20 cellular contexts compared by ENCODE assay signal in the genomic region with DNA sequence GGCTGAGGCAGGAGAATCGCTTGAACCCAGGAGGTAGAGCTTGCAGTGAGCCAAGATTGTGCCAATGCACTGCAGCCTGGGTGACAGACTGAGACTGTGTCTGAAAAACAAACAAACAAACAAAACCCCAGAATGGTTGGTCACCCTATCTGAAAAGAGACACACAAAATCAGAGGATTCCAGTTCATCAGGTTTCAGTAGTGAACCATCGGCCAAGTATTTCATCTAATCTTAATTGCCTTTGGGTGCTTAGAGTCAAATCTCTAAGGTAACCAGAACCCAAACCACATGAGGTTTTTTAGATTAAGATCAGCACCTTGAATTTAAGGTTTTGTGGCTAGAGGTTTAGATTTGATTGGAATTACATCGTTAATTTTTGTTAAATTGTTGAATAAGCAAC. TPM values are rescaled to one million over a fixed set of nuclear protein-coding genes. Genes with fewer than 3 reads are reported as not detected.
A peak's percentile ranks its signal among the peaks of the same experiment; 100 is the strongest.
DNase-seq lines count a peak whose midpoint lies in the region; ATAC-seq, FAIRE-seq and TF ChIP-seq lines count a peak whose summit lies in the region.
"Had no signal": no experiment of that assay in that cellular context is flagged by ENCODE, and none has a peak within 500 bp of the region (broad histone marks: within the 10 kb centered on the region; RNA-seq: fewer than 3 reads in every experiment).

No MANE protein-coding gene starts in this region.

- H3K4me3 ChIP-seq in KMS-11 (IDR thresholded peaks at IDR 0.05; ENCODE audit: insufficient read depth, low read depth, low read length) (no peak overlapping the region), K562 (no peak overlapping the region)
- H3K4me3 ChIP-seq: lung had no signal

- intact Hi-C loops in activated naive CD4-positive, alpha-beta T cell treated with anti-CD3 and anti-CD28 coated beads for 36 hours (cut with micrococcal nuclease) = loop anchor here (1.0 kb wide), 1 partner anchor 7 kb away; no protein-coding TSS in a partner anchor
- intact Hi-C loops in K562 (cut with micrococcal nuclease) = no loop called here
- intact Hi-C loops in activated T-helper 2 cell treated with anti-CD3 and anti-CD28 coated beads, Interferon-gamma antibody, Interleukin-2, Interleukin-4, amounts not matched to agents 10 μg/mL and 5 μg/mL and 100 μg/mL, durations not matched to agents 14 hours and 24 hours and 36 hours (cut with micrococcal nuclease) = loop anchor here (10.0 kb wide), 1 partner anchor 905 kb away; no protein-coding TSS in a partner anchor

- H2AFZ ChIP-seq in KMS-11 (ENCODE audit: low read depth) (no peak overlapping the region), K562 (ENCODE audit: low read depth, low read length) (no peak overlapping the region)

- peaks cover 26% of the 10 kb centered on the region for H3K36me3 Mint-ChIP-seq in activated naive CD4-positive, alpha-beta T cell treated with anti-CD3 and anti-CD28 coated beads for 36 hours (ENCODE audit: low read depth)
- H3K36me3 Mint-ChIP-seq in activated T-helper 2 cell treated with anti-CD3 and anti-CD28 coated beads, Interferon-gamma antibody, Interleukin-2, Interleukin-4, amounts not matched to agents 10 μg/mL and 5 μg/mL and 100 μg/mL, durations not matched to agents 14 hours and 24 hours and 36 hours (ENCODE audit: low read depth) = peaks cover 57% of the 10 kb centered on the region
- peaks cover 35% of the 10 kb centered on the region for H3K36me3 Mint-ChIP-seq in effector memory CD8-positive, alpha-beta T cell (ENCODE audit: insufficient read depth)

- H3K9me3 ChIP-seq in K562 (replicated peaks; ENCODE audit: control insufficient read depth, insufficient read depth, low read depth, low read length) = no peaks in the 10 kb centered on the region

- H4K20me1 ChIP-seq in KMS-11 (ENCODE audit: insufficient read depth) (0 out of 2 replicates have a peak, but pooled peaks cover 13% of the 10 kb centered on the region), K562 (replicated peaks; ENCODE audit: control insufficient read depth, insufficient read depth, low read length) (no peaks in the 10 kb centered on the region; the same call in 1 of the 2 replicates)

- in situ Hi-C loops in K562 (cut with MboI) = loop anchor here (25.0 kb wide), 1 partner anchor 1588 kb away; the partner anchor contains the start of gene FBXO5

- POLR2A ChIA-PET in K562 (lab: Yijun Ruan, JAX) = interaction anchor here (0.6 to 1.4 kb wide), 3 partner anchors 10 to 52 kb away, joined by 3 to 9 read pairs (median 3); no protein-coding TSS in a partner anchor

- H3K27ac ChIP-seq in KMS-11 = peak overlapping the region; percentile 51
- H3K27ac ChIP-seq in K562 (ENCODE audit: extremely low read depth, low read depth, low read length) = no peak overlapping the region

- H3K4me1 ChIP-seq in KMS-11 (ENCODE audit: low read depth, poor library complexity, severe bottlenecking) (peaks cover 44% of the 10 kb centered on the region), K562 (replicated peaks in 1 of 2; ENCODE audit: control insufficient read depth in 2 of 2, insufficient read depth in 2 of 2, low read length in 2 of 2) (peaks cover 0 to 5% of the 10 kb centered on the region in 2 experiments; a peak in 1 of 5 replicates)

- TF ChIP-seq RAD21 in K562 (CRISPR knock-in tag; conservative IDR thresholded peaks at IDR 0.05 in 1 of 2, IDR thresholded peaks at IDR 0.05 in 1 of 2) = no peak

- no peak; the same call in 1 of the 2 replicates for TF ChIP-seq POLR2A in K562 (conservative IDR thresholded peaks at IDR 0.05)

- peaks cover 63% of the 10 kb centered on the region for H3K4me1 Mint-ChIP-seq in activated naive CD4-positive, alpha-beta T cell treated with anti-CD3 and anti-CD28 coated beads for 36 hours (ENCODE audit: low read depth)
- peaks cover 51% of the 10 kb centered on the region for H3K4me1 Mint-ChIP-seq in activated T-helper 2 cell treated with anti-CD3 and anti-CD28 coated beads, Interferon-gamma antibody, Interleukin-2, Interleukin-4, amounts not matched to agents 10 μg/mL and 5 μg/mL and 100 μg/mL, durations not matched to agents 14 hours and 24 hours and 36 hours (ENCODE audit: low read depth)
- H3K4me1 Mint-ChIP-seq in effector memory CD8-positive, alpha-beta T cell (ENCODE audit: low read depth in 2 of 2) = peaks cover 34 to 58% of the 10 kb centered on the region in 2 donors

- H3K4me2 ChIP-seq in KMS-11 (peak overlapping the region; percentile 38; the same call in 1 of the 2 replicates), K562 (ENCODE audit: insufficient read depth, low read length) (no peak overlapping the region)

- DNase-seq in activated naive CD4-positive, alpha-beta T cell treated with anti-CD3 and anti-CD28 coated beads for 36 hours = no peak
- no peak for DNase-seq in activated naive CD4-positive, alpha-beta T cell (lab: John Stamatoyannopoulos, UW)
- DNase-seq in K562 (ENCODE audit: extremely low read depth in 1 of 4, low spot score in 3 of 4) = no peak
- peak; percentile 17 for DNase-seq in renal cortical epithelial cell (ENCODE audit: low read depth)
- no peak for DNase-seq in activated T-helper 2 cell treated with anti-CD3 and anti-CD28 coated beads, Interferon-gamma antibody, Interleukin-2, Interleukin-4, amounts not matched to agents 10 μg/mL and 5 μg/mL and 100 μg/mL, durations not matched to agents 14 hours and 24 hours and 36 hours (ENCODE audit: low spot score)
- DNase-seq in effector memory CD8-positive, alpha-beta T cell = no peak
- DNase-seq in NCI-H226 = no peak
- DNase-seq: activated B cell treated with CpG ODN at 0.5 μM for 24 hours; activated effector memory CD4-positive, alpha-beta T cell treated with Interleukin-2 at 50 U/mL for 16 hours; amniotic stem cell; CD8-positive, alpha-beta memory T cell; cerebellar nuclear complex; DMS79; KBM-7; NCI-H1092; NCI-H2081; NCI-H69; right cardiac atrium had no signal

- H3K27ac Mint-ChIP-seq in activated naive CD4-positive, alpha-beta T cell treated with anti-CD3 and anti-CD28 coated beads for 36 hours = peak overlapping the region; percentile 24
- no peak overlapping the region for H3K27ac Mint-ChIP-seq in activated T-helper 2 cell treated with anti-CD3 and anti-CD28 coated beads, Interferon-gamma antibody, Interleukin-2, Interleukin-4, amounts not matched to agents 10 μg/mL and 5 μg/mL and 100 μg/mL, durations not matched to agents 14 hours and 24 hours and 36 hours
- H3K27ac Mint-ChIP-seq in effector memory CD8-positive, alpha-beta T cell = no peak overlapping the region
- H3K27ac Mint-ChIP-seq: activated B cell treated with CpG ODN at 0.5 μM for 24 hours had no signal

- no peak overlapping the region for H3K9ac ChIP-seq in KMS-11
- no peak overlapping the region for H3K9ac ChIP-seq in K562 (ENCODE audit: insufficient read depth in 1 of 2, low read depth in 2 of 2, low read length in 2 of 2)

- H3K4me3 Mint-ChIP-seq in activated naive CD4-positive, alpha-beta T cell treated with anti-CD3 and anti-CD28 coated beads for 36 hours = no peak overlapping the region
- no peak overlapping the region for H3K4me3 Mint-ChIP-seq in activated T-helper 2 cell treated with anti-CD3 and anti-CD28 coated beads, Interferon-gamma antibody, Interleukin-2, Interleukin-4, amounts not matched to agents 10 μg/mL and 5 μg/mL and 100 μg/mL, durations not matched to agents 14 hours and 24 hours and 36 hours (ENCODE audit: low read depth)
- H3K4me3 Mint-ChIP-seq in effector memory CD8-positive, alpha-beta T cell = no peak overlapping the region
- H3K4me3 Mint-ChIP-seq: activated B cell treated with CpG ODN at 0.5 μM for 24 hours had no signal

- no peaks in the 10 kb centered on the region for H3K27me3 Mint-ChIP-seq in activated naive CD4-positive, alpha-beta T cell treated with anti-CD3 and anti-CD28 coated beads for 36 hours (ENCODE audit: low read depth)
- H3K27me3 Mint-ChIP-seq in activated T-helper 2 cell treated with anti-CD3 and anti-CD28 coated beads, Interferon-gamma antibody, Interleukin-2, Interleukin-4, amounts not matched to agents 10 μg/mL and 5 μg/mL and 100 μg/mL, durations not matched to agents 14 hours and 24 hours and 36 hours (ENCODE audit: low read depth) = no peaks in the 10 kb centered on the region
- H3K27me3 Mint-ChIP-seq in effector memory CD8-positive, alpha-beta T cell = no peaks in the 10 kb centered on the region
- H3K27me3 Mint-ChIP-seq: activated B cell treated with CpG ODN at 0.5 μM for 24 hours; CD8-positive, alpha-beta memory T cell had no signal

- H3K9me1 ChIP-seq in K562 (ENCODE audit: control insufficient read depth, insufficient read depth, low read length) = peaks cover 5% of the 10 kb centered on the region

- H3K79me2 ChIP-seq in KMS-11 (ENCODE audit: insufficient read depth, low read depth) = peaks cover 87% of the 10 kb centered on the region
- H3K79me2 ChIP-seq in K562 (ENCODE audit: control insufficient read depth, insufficient read depth, low read length) = peaks cover 90% of the 10 kb centered on the region

- no peaks in the 10 kb centered on the region for H3K9me3 Mint-ChIP-seq in activated naive CD4-positive, alpha-beta T cell treated with anti-CD3 and anti-CD28 coated beads for 36 hours
- no peaks in the 10 kb centered on the region for H3K9me3 Mint-ChIP-seq in activated T-helper 2 cell treated with anti-CD3 and anti-CD28 coated beads, Interferon-gamma antibody, Interleukin-2, Interleukin-4, amounts not matched to agents 10 μg/mL and 5 μg/mL and 100 μg/mL, durations not matched to agents 14 hours and 24 hours and 36 hours
- H3K9me3 Mint-ChIP-seq in effector memory CD8-positive, alpha-beta T cell = no peaks in the 10 kb centered on the region
- H3K9me3 Mint-ChIP-seq: activated B cell treated with CpG ODN at 0.5 μM for 24 hours; CD8-positive, alpha-beta memory T cell had no signal

- CTCF ChIA-PET in activated naive CD4-positive, alpha-beta T cell treated with anti-CD3 and anti-CD28 coated beads for 36 hours (lab: Charles Lee) = interaction anchor here (0.5 kb wide), 1 partner anchor 25 kb away, joined by 3 read pairs; no protein-coding TSS in a partner anchor
- CTCF ChIA-PET in K562 (lab: Yijun Ruan, JAX; ENCODE audit: low intra/inter-chr PET ratio) = no interaction called here

- H3K36me3 ChIP-seq in KMS-11 (ENCODE audit: insufficient read depth) = no peaks in the 10 kb centered on the region
- peaks cover 72% of the 10 kb centered on the region for H3K36me3 ChIP-seq in K562 (ENCODE audit: control insufficient read depth, insufficient read depth, low read length)

- WGBS in K562 (ENCODE audit: insufficient coverage, low coverage, missing lambda C conversion rate) = 46% methylated on average over 3 of the region's 3 CpGs

- no peak for ATAC-seq in K562
- no peak for ATAC-seq in effector memory CD8-positive, alpha-beta T cell (replicated peaks)
- ATAC-seq: right cardiac atrium had no signal

- FAIRE-seq in K562 (lab: Jason Lieb, UNC) = no peak

- H3K27me3 ChIP-seq in KMS-11 (ENCODE audit: insufficient read depth, low read depth) (no peaks in the 10 kb centered on the region), K562 (ENCODE audit: control insufficient read depth in 2 of 2, insufficient read depth in 2 of 2, low read length in 2 of 2) (no peaks in the 10 kb centered on the region)

- no peak for TF ChIP-seq EP300 in K562 (IDR thresholded peaks at IDR 0.05; ENCODE audit: low read length)

- TF ChIP-seq CTCF in KMS-11 (conservative IDR thresholded peaks at IDR 0.05; ENCODE audit: low read depth, low read length) (no peak), K562 (IDR thresholded peaks at IDR 0.05 in 2 of 3, conservative IDR thresholded peaks at IDR 0.05 in 1 of 3; ENCODE audit: insufficient read depth in 2 of 3, low read depth in 1 of 3, low read length in 3 of 3) (no peak)

- no TSS peak for BruUV-seq in K562 (replicated peaks; lab: Mats Ljungman, UMichigan)

RNA-seq across cellular contexts. Expression of gene ZBTB2, which starts 8.3 kb away (rescaled TPM):
- total RNA-seq in activated naive CD4-positive, alpha-beta T cell treated with anti-CD3 and anti-CD28 coated beads for 36 hours = 10 to 100 TPM; 10.7 to 10.8 TPM
- 5.8 and 7.3 TPM in 2 replicates for total RNA-seq in K562 (2011; cell fraction: chromatin; rRNA removed; ENCODE audit: low replicate concordance)
- 2.9 and 3.5 TPM in 2 replicates for total RNA-seq in K562 (2011; cell fraction: nucleolus; rRNA removed)
- 4.9 and 6.0 TPM in 2 replicates for total RNA-seq in K562 (2011; cell fraction: nucleoplasm; rRNA removed)
- 13.3 and 17.3 TPM in 2 replicates for total RNA-seq in K562 (2014; rRNA removed)
- total RNA-seq in K562 (2014; rRNA removed; fragmentation: Illumina TruSeq; extraction: Trizol) = 17.0 and 18.9 TPM in 2 replicates
- 21.8 and 23.3 TPM in 2 replicates for total RNA-seq in K562 (2015; rRNA removed; fragmentation: Illumina TruSeq; extraction: Trizol)
- 15.2 and 16.4 TPM in 2 replicates for total RNA-seq in K562 (2021)
- polyA plus RNA-seq in K562 (2011; rRNA removed) = 12.7 and 17.2 TPM in 2 replicates
- polyA plus RNA-seq in K562 (2011; cell fraction: cytosol; rRNA removed) = 12.9 and 17.2 TPM in 2 replicates
- 6.1 and 6.8 TPM in 2 replicates for polyA plus RNA-seq in K562 (2011; cell fraction: nucleus; rRNA removed)
- 12.4 and 14.8 TPM in 2 replicates for polyA plus RNA-seq in K562 (2012)
- 20.8 and 26.2 TPM in 2 replicates for polyA plus RNA-seq in K562 (2014; fragmentation: Illumina TruSeq; extraction: Trizol)
- 1 to 10 TPM; 5.1 to 6.0 TPM for polyA plus RNA-seq in K562 (2014; fragmentation: Nextera tagmentation; extraction: Ambion mirVana)
- polyA plus RNA-seq in K562 (2014; rRNA removed) = 14.5 and 18.1 TPM in 2 replicates
- 18.4 and 28.1 TPM in 2 replicates for polyA minus RNA-seq in K562 (2011; rRNA and poly(A)+ RNA removed)
- polyA minus RNA-seq in K562 (2011; cell fraction: cytosol; rRNA and poly(A)+ RNA removed) = 5.6 and 9.1 TPM in 2 replicates
- polyA minus RNA-seq in K562 (2011; cell fraction: nucleus; rRNA and poly(A)+ RNA removed) = 2.6 and 3.8 TPM in 2 replicates
- 8.0 and 9.7 TPM in 2 replicates for total RNA-seq in renal cortical epithelial cell
- total RNA-seq in activated T-helper 2 cell treated with anti-CD3 and anti-CD28 coated beads, Interferon-gamma antibody, Interleukin-2, Interleukin-4, amounts not matched to agents 10 μg/mL and 5 μg/mL and 100 μg/mL, durations not matched to agents 14 hours and 24 hours and 36 hours = 19.1 and 19.7 TPM in 2 replicates

RNA-seq across cellular contexts. Expression of gene RMND1, which starts 52.2 kb away (rescaled TPM):
- 10 to 100 TPM; 16.7 to 18.4 TPM for total RNA-seq in activated naive CD4-positive, alpha-beta T cell treated with anti-CD3 and anti-CD28 coated beads for 36 hours
- total RNA-seq in K562 (2011; cell fraction: chromatin; rRNA removed; ENCODE audit: low replicate concordance) = 40.6 and 86.4 TPM in 2 replicates
- 24.5 and 31.5 TPM in 2 replicates for total RNA-seq in K562 (2011; cell fraction: nucleolus; rRNA removed)
- total RNA-seq in K562 (2011; cell fraction: nucleoplasm; rRNA removed) = 40.5 and 43.6 TPM in 2 replicates
- total RNA-seq in K562 (2014; rRNA removed) = 27.8 and 29.6 TPM in 2 replicates
- total RNA-seq in K562 (2014; rRNA removed; fragmentation: Illumina TruSeq; extraction: Trizol) = 47.8 and 51.5 TPM in 2 replicates
- 42.9 and 45.2 TPM in 2 replicates for total RNA-seq in K562 (2015; rRNA removed; fragmentation: Illumina TruSeq; extraction: Trizol)
- 25.2 and 26.9 TPM in 2 replicates for total RNA-seq in K562 (2021)
- 26.7 and 33.3 TPM in 2 replicates for polyA plus RNA-seq in K562 (2011; rRNA removed)
- 8.1 and 14.3 TPM in 2 replicates for polyA plus RNA-seq in K562 (2011; cell fraction: cytosol; rRNA removed)
- 8.1 and 8.3 TPM in 2 replicates for polyA plus RNA-seq in K562 (2011; cell fraction: nucleus; rRNA removed)
- polyA plus RNA-seq in K562 (2012) = 25.7 and 41.6 TPM in 2 replicates
- polyA plus RNA-seq in K562 (2014; fragmentation: Illumina TruSeq; extraction: Trizol) = 37.2 and 42.6 TPM in 2 replicates
- polyA plus RNA-seq in K562 (2014; fragmentation: Nextera tagmentation; extraction: Ambion mirVana) = 10 to 100 TPM; 36.2 to 38.4 TPM
- 32.2 and 35.1 TPM in 2 replicates for polyA plus RNA-seq in K562 (2014; rRNA removed)
- 50.2 and 53.2 TPM in 2 replicates for polyA minus RNA-seq in K562 (2011; rRNA and poly(A)+ RNA removed)
- polyA minus RNA-seq in K562 (2011; cell fraction: cytosol; rRNA and poly(A)+ RNA removed) = 13.4 and 19.6 TPM in 2 replicates
- polyA minus RNA-seq in K562 (2011; cell fraction: nucleus; rRNA and poly(A)+ RNA removed) = 23.3 and 31.4 TPM in 2 replicates
- total RNA-seq in renal cortical epithelial cell = 30.4 and 35.9 TPM in 2 replicates
- 18.5 and 20.5 TPM in 2 replicates for total RNA-seq in activated T-helper 2 cell treated with anti-CD3 and anti-CD28 coated beads, Interferon-gamma antibody, Interleukin-2, Interleukin-4, amounts not matched to agents 10 μg/mL and 5 μg/mL and 100 μg/mL, durations not matched to agents 14 hours and 24 hours and 36 hours
